27 cellular contexts compared by ENCODE assay signal in the genomic region with DNA sequence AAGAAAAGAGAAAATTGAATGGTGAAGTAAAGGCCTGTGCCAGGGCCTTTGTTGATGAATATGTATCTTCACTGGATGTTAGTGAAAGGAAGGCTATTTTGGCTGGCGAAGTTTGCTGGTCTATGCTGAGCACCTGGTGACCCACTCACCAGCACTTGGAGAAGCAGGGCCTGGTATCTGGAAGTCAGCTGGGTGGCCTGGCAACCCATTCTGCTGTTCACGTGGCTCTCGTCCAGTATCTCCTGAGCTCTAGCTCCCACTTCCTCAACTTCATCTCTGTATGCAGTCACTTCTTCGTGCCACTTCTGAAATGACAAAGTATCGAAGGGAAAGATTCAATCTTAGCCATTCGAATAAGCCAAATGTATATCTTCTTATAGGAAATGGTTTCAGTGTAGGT.
"Had no signal": no experiment of that assay in that cellular context is flagged by ENCODE, and none has a peak within 500 bp of the region (broad histone marks: within the 10 kb centered on the region; RNA-seq: fewer than 3 reads in every experiment).

No MANE protein-coding gene starts in this region.

- DNase-seq: activated CD4-positive, alpha-beta memory T cell treated with anti-CD3 and anti-CD28 coated beads for 36 hours; activated CD4-positive, alpha-beta T cell treated with anti-CD3 and anti-CD28 coated beads for 36 hours; activated CD4-positive, alpha-beta T cell treated with anti-CD3 and anti-CD28 coated beads, Interleukin-2, amount 10 ng/mL, durations not matched to agents 24 days and 14 days; activated CD4-positive, CD25-positive, alpha-beta regulatory T cell; activated CD4-positive, CD25-positive, alpha-beta regulatory T cell treated with anti-CD3 and anti-CD28 coated beads, Interleukin-2, amount 50 U/mL, for 72 hours; activated CD8-positive, alpha-beta memory T cell treated with anti-CD3 and anti-CD28 coated beads, Interleukin-2, amount 10 ng/mL, durations not matched to agents 7 days and 5 days; activated CD8-positive, alpha-beta memory T cell treated with anti-CD3 and anti-CD28 coated beads, Interleukin-2, amount 50 U/mL, for 4 hours; activated CD8-positive, alpha-beta T cell treated with anti-CD3 and anti-CD28 coated beads, Interleukin-2, amount 10 ng/mL, durations not matched to agents 7 days and 5 days; activated effector memory CD4-positive, alpha-beta T cell treated with anti-CD3 and anti-CD28 coated beads, Interleukin-2, amount 50 U/mL, for 16 hours; activated naive CD4-positive, alpha-beta T cell treated with anti-CD3 and anti-CD28 coated beads for 36 hours; activated naive CD8-positive, alpha-beta T cell treated with anti-CD3 and anti-CD28 coated beads for 36 hours; activated naive CD8-positive, alpha-beta T cell treated with anti-CD3 and anti-CD28 coated beads, Interleukin-2, amount 50 U/mL, for 24 hours; activated T-cell treated with anti-CD3 and anti-CD28 coated beads, Interleukin-2, amount 50 U/mL, for 1 hour; activated T-cell treated with anti-CD3 and anti-CD28 coated beads, Interleukin-2, amount 50 U/mL, for 48 hours; adrenal gland; aorta; body of pancreas; central memory CD4-positive, alpha-beta T cell; cerebellar nuclear complex; dorsolateral prefrontal cortex; effector memory CD4-positive, alpha-beta T cell; endodermal cell; foreskin fibroblast; glutamatergic neuron; T-helper 1 cell; T-helper 2 cell had no signal

- ATAC-seq: activated CD4-positive, alpha-beta T cell treated with anti-CD3 and anti-CD28 coated beads for 36 hours; activated CD8-positive, alpha-beta memory T cell treated with anti-CD3 and anti-CD28 coated beads, Interleukin-2, amount 10 ng/mL, durations not matched to agents 7 days and 5 days; activated CD8-positive, alpha-beta T cell treated with anti-CD3 and anti-CD28 coated beads, Interleukin-2, amount 10 ng/mL, durations not matched to agents 7 days and 5 days; activated naive CD8-positive, alpha-beta T cell treated with anti-CD3 and anti-CD28 coated beads, Interleukin-2, amount 50 U/mL, for 24 hours; body of pancreas; esophagus mucosa had no signal
